27 cellular contexts compared by ENCODE assay signal in genomic region chr10:17456032-17456548, GRCh38. TPM values are rescaled to one million over a fixed set of nuclear protein-coding genes. Genes with fewer than 3 reads are reported as not detected.
"Had no signal": no experiment of that assay in that cellular context is flagged by ENCODE, and none has a peak within 500 bp of the region (broad histone marks: within the 10 kb centered on the region; RNA-seq: fewer than 3 reads in every experiment).

No MANE protein-coding gene starts in this region.

- H3K27ac ChIP-seq: colonic mucosa, epithelial cell of prostate, esophagus squamous epithelium, gastrocnemius medialis, lower lobe of right lung had no signal

- DNase-seq: colonic mucosa; cortex of kidney; effector CD8-positive, alpha-beta T cell; effector memory CD8-positive, alpha-beta T cell; endodermal cell; esophagus squamous epithelium; foreskin fibroblast; foreskin melanocyte; gastrocnemius medialis; glutamatergic neuron; head of caudate nucleus; heart right ventricle; hippocampal formation; islet precursor cell; kidney; kidney glomerular epithelial cell; left colon; left ventricle myocardium superior; lower lobe of right lung; mesenchymal stem cell; mucosa of descending colon had no signal

- H3K4me3 Mint-ChIP-seq: dendritic cell treated with granulocyte-macrophage colony-stimulating factor and Interleukin-4, amounts not matched to agents 40 ng/mL and 50 ng/mL, for 4 days; endodermal cell; mesothelial cell of epicardium had no signal

- H3K27ac Mint-ChIP-seq: dendritic cell treated with granulocyte-macrophage colony-stimulating factor and Interleukin-4, amounts not matched to agents 40 ng/mL and 50 ng/mL, for 4 days; endodermal cell; mesothelial cell of epicardium had no signal

- H3K36me3 Mint-ChIP-seq: mesothelial cell of epicardium had no signal

- H3K9me3 ChIP-seq: colonic mucosa, esophagus squamous epithelium, gastrocnemius medialis, mucosa of descending colon had no signal

- ATAC-seq: effector memory CD8-positive, alpha-beta T cell; esophagus mucosa; gastrocnemius medialis; heart right ventricle; left colon; left lobe of liver; left ventricle myocardium superior; lower lobe of right lung; mucosa of descending colon had no signal

- H3K4me3 ChIP-seq: colonic mucosa, esophagus squamous epithelium, gastrocnemius medialis, heart right ventricle, lower lobe of right lung, mucosa of descending colon had no signal

- H3K36me3 ChIP-seq: colonic mucosa, esophagus squamous epithelium, gastrocnemius medialis, lower lobe of right lung had no signal

- H3K9me3 Mint-ChIP-seq: dendritic cell treated with granulocyte-macrophage colony-stimulating factor and Interleukin-4, amounts not matched to agents 40 ng/mL and 50 ng/mL, for 4 days; effector memory CD8-positive, alpha-beta T cell had no signal

- H3K4me1 ChIP-seq: colonic mucosa, gastrocnemius medialis had no signal

RNA-seq across cellular contexts. Expression of gene ST8SIA6, which starts 1.7 kb away (rescaled TPM):
- total RNA-seq: myocyte had no signal
